In the genomic region with DNA sequence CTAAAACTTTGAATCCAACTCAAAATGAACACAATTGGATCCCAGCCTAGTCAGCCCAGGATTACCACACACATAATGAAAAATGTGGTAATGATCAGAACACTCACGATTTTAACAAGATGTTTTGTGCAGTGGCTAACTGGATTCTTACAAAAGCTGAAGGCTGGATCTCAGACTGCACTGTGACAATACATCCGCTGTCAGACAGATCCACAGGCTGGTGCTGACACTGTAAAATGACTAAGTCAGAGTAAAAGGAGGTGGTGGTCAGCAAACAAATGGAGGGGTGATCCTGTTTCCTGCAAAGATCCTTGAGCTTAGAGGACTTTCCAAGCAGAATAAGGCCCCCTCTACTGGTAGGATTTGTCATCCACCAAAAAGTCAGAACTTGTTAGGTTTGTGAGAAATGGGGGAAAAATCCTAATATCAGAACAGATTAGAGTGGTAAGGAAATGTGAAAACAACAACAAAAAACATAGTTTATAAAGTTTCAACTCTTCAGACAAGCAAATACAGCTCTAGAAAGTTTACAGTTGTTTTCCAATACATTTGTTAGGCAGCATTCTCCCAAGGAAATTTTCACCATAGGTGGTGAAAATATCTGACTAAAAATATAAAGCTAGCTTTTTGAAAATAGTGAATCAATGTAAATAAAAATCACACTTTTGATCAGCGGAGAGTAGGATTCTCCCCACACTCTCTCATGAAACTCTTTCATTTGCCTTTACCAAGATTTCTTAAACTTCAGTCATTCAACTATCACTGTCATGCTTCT, we compare ENCODE assay signal across 1 cellular context.
TF ChIP-seq lines count a peak whose summit lies in the region.

No MANE protein-coding gene starts in this region.

TF ChIP-seq in HepG2, 621 proteins besides CTCF, POLR2A, EP300 and RAD21 (continued from another document and continues in another):
- TF ChIP-seq, protein P1, sequence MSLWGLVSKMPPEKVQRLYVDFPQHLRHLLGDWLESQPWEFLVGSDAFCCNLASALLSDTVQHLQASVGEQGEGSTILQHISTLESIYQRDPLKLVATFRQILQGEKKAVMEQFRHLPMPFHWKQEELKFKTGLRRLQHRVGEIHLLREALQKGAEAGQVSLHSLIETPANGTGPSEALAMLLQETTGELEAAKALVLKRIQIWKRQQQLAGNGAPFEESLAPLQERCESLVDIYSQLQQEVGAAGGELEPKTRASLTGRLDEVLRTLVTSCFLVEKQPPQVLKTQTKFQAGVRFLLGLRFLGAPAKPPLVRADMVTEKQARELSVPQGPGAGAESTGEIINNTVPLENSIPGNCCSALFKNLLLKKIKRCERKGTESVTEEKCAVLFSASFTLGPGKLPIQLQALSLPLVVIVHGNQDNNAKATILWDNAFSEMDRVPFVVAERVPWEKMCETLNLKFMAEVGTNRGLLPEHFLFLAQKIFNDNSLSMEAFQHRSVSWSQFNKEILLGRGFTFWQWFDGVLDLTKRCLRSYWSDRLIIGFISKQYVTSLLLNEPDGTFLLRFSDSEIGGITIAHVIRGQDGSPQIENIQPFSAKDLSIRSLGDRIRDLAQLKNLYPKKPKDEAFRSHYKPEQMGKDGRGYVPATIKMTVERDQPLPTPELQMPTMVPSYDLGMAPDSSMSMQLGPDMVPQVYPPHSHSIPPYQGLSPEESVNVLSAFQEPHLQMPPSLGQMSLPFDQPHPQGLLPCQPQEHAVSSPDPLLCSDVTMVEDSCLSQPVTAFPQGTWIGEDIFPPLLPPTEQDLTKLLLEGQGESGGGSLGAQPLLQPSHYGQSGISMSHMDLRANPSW (CRISPR knock-in tag; IDR thresholded peaks at IDR 0.05; ENCODE audit: borderline replicate concordance), result no peak
- no peak for TF ChIP-seq ZNF205 (CRISPR knock-in tag; IDR thresholded peaks at IDR 0.05)
- TF ChIP-seq KLF11 (CRISPR knock-in tag; IDR thresholded peaks at IDR 0.05), result no peak
- no peak for TF ChIP-seq RARG (CRISPR knock-in tag; IDR thresholded peaks at IDR 0.05; ENCODE audit: low read depth)
- TF ChIP-seq SMARCC2 (IDR thresholded peaks at IDR 0.05), result no peak
- no peak for TF ChIP-seq ZBTB37 (CRISPR knock-in tag; IDR thresholded peaks at IDR 0.05)
- no peak for TF ChIP-seq ETV6 (CRISPR knock-in tag; conservative IDR thresholded peaks at IDR 0.05)
- TF ChIP-seq ZNF333 (CRISPR knock-in tag; IDR thresholded peaks at IDR 0.05; ENCODE audit: borderline replicate concordance), result no peak
- TF ChIP-seq ZNF121 (CRISPR knock-in tag; IDR thresholded peaks at IDR 0.05), result no peak
- TF ChIP-seq ZNF616 (CRISPR knock-in tag; IDR thresholded peaks at IDR 0.05; ENCODE audit: low read depth), result no peak
- TF ChIP-seq ZNF138 (CRISPR knock-in tag; IDR thresholded peaks at IDR 0.05; ENCODE audit: low read depth), result no peak
- TF ChIP-seq ZNF292 (CRISPR knock-in tag; IDR thresholded peaks at IDR 0.05; ENCODE audit: borderline replicate concordance, low read depth), result peak; percentile 56; the same call in 1 of the 2 replicates
- no peak for TF ChIP-seq ZNF549 (CRISPR knock-in tag; IDR thresholded peaks at IDR 0.05)
- TF ChIP-seq MYC (CRISPR knock-in tag; IDR thresholded peaks at IDR 0.05; ENCODE audit: borderline replicate concordance), result no peak
- TF ChIP-seq ZZZ3 (CRISPR knock-in tag; IDR thresholded peaks at IDR 0.05; ENCODE audit: borderline replicate concordance), result no peak
- no peak for TF ChIP-seq IKZF1 (IDR thresholded peaks at IDR 0.05)
- TF ChIP-seq, protein P2, sequence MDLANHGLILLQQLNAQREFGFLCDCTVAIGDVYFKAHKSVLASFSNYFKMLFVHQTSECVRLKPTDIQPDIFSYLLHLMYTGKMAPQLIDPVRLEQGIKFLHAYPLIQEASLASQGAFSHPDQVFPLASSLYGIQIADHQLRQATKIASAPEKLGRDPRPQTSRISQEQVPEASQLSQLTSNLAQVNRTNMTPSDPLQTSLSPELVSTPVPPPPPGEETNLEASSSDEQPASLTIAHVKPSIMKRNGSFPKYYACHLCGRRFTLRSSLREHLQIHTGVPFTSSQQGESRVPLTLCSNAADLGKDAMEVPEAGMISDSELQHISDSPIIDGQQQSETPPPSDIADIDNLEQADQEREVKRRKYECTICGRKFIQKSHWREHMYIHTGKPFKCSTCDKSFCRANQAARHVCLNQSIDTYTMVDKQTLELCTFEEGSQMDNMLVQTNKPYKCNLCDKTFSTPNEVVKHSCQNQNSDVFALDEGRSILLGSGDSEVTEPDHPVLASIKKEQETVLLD (CRISPR knock-in tag; IDR thresholded peaks at IDR 0.05; ENCODE audit: low read depth), result no peak
- TF ChIP-seq IRX3 (CRISPR knock-in tag; IDR thresholded peaks at IDR 0.05; ENCODE audit: borderline replicate concordance, low read depth), result no peak
- TF ChIP-seq ZFP37 (CRISPR knock-in tag; IDR thresholded peaks at IDR 0.05; ENCODE audit: borderline replicate concordance), result no peak
- no peak for TF ChIP-seq ZBTB40 (IDR thresholded peaks at IDR 0.05)
- TF ChIP-seq ZBTB40 (CRISPR knock-in tag; IDR thresholded peaks at IDR 0.05), result no peak
- no peak for TF ChIP-seq MIER2 (CRISPR knock-in tag; IDR thresholded peaks at IDR 0.05)
- no peak for TF ChIP-seq NBN (conservative IDR thresholded peaks at IDR 0.05)
- TF ChIP-seq, protein P3, sequence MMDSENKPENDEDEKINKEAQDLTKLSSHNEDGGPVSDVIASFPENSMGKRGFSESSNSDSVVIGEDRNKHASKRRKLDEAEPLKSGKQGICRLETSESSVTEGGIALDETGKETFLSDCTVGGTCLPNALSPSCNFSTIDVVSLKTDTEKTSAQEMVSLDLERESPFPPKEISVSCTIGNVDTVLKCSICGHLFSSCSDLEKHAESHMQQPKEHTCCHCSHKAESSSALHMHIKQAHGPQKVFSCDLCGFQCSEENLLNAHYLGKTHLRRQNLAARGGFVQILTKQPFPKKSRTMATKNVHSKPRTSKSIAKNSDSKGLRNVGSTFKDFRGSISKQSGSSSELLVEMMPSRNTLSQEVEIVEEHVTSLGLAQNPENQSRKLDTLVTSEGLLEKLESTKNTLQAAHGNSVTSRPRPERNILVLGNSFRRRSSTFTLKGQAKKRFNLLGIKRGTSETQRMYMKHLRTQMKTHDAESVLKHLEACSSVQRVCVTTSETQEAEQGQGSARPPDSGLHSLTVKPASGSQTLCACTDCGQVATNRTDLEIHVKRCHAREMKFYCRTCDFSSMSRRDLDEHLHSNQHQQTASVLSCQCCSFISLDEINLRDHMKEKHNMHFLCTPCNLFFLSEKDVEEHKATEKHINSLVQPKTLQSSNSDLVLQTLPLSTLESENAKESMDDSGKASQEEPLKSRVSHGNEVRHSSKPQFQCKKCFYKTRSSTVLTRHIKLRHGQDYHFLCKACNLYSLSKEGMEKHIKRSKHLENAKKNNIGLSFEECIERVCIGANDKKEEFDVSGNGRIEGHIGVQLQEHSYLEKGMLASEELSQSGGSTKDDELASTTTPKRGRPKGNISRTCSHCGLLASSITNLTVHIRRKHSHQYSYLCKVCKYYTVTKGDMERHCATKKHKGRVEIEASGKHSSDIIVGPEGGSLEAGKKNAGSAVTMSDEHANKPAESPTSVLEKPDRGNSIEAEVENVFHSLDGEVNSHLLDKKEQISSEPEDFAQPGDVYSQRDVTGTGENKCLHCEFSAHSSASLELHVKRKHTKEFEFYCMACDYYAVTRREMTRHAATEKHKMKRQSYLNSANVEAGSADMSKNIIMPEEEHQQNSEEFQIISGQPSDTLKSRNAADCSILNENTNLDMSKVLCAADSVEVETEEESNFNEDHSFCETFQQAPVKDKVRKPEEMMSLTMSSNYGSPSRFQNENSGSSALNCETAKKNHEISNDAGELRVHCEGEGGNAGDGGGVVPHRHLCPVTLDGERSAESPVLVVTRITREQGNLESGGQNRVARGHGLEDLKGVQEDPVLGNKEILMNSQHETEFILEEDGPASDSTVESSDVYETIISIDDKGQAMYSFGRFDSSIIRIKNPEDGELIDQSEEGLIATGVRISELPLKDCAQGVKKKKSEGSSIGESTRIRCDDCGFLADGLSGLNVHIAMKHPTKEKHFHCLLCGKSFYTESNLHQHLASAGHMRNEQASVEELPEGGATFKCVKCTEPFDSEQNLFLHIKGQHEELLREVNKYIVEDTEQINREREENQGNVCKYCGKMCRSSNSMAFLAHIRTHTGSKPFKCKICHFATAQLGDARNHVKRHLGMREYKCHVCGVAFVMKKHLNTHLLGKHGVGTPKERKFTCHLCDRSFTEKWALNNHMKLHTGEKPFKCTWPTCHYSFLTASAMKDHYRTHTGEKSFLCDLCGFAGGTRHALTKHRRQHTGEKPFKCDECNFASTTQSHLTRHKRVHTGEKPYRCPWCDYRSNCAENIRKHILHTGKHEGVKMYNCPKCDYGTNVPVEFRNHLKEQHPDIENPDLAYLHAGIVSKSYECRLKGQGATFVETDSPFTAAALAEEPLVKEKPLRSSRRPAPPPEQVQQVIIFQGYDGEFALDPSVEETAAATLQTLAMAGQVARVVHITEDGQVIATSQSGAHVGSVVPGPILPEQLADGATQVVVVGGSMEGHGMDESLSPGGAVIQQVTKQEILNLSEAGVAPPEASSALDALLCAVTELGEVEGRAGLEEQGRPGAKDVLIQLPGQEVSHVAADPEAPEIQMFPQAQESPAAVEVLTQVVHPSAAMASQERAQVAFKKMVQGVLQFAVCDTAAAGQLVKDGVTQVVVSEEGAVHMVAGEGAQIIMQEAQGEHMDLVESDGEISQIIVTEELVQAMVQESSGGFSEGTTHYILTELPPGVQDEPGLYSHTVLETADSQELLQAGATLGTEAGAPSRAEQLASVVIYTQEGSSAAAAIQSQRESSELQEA (CRISPR knock-in tag; IDR thresholded peaks at IDR 0.05; ENCODE audit: not compliant biosample characterization), result no peak
- TF ChIP-seq ZNF605 (CRISPR knock-in tag; IDR thresholded peaks at IDR 0.05), result no peak
- no peak for TF ChIP-seq ZNF510 (CRISPR knock-in tag; IDR thresholded peaks at IDR 0.05; ENCODE audit: low read depth)
- TF ChIP-seq PHF21A (CRISPR knock-in tag; IDR thresholded peaks at IDR 0.05), result no peak
- no peak for TF ChIP-seq WIZ (CRISPR knock-in tag; IDR thresholded peaks at IDR 0.05)
- no peak for TF ChIP-seq LCORL (IDR thresholded peaks at IDR 0.05)
- TF ChIP-seq LCORL (CRISPR knock-in tag; IDR thresholded peaks at IDR 0.05), result no peak
- TF ChIP-seq ZNF761 (CRISPR knock-in tag; conservative IDR thresholded peaks at IDR 0.05), result no peak
